12 cellular contexts compared by ENCODE assay signal in genomic region chr5:68225911-68226563, GRCh38. TPM values are rescaled to one million over a fixed set of nuclear protein-coding genes. Genes with fewer than 3 reads are reported as not detected.
A peak's percentile ranks its signal among the peaks of the same experiment; 100 is the strongest.
DNase-seq lines count a peak whose midpoint lies in the region; ATAC-seq, FAIRE-seq and TF ChIP-seq lines count a peak whose summit lies in the region.
"Had no signal": no experiment of that assay in that cellular context is flagged by ENCODE, and none has a peak within 500 bp of the region (broad histone marks: within the 10 kb centered on the region; RNA-seq: fewer than 3 reads in every experiment).

No MANE protein-coding gene starts in this region.

- peak overlapping the region; percentile 92 for H3K27ac Mint-ChIP-seq in MCF 10A (ENCODE audit: low read depth, unreplicated experiment)

- no peak overlapping the region for H3K4me3 ChIP-seq in small intestine (ENCODE audit: low read depth in 1 of 2, low read length in 2 of 2)

- WGBS in small intestine, 3 donors, result 25 to 66% (median 42%) methylated on average over 15 of the region's 15 CpGs

- H3K36me3 Mint-ChIP-seq in MCF 10A (ENCODE audit: insufficient read depth, unreplicated experiment), result peaks cover 92% of the 10 kb centered on the region

- peaks cover 88% of the 10 kb centered on the region for H3K4me1 Mint-ChIP-seq in MCF 10A (ENCODE audit: insufficient read depth, unreplicated experiment)

- peaks cover 0 to 3% of the 10 kb centered on the region in 2 donors for H3K36me3 ChIP-seq in small intestine (ENCODE audit: control insufficient read depth in 2 of 2, insufficient read depth in 2 of 2, low read length in 2 of 2)

- H3K9me3 ChIP-seq in small intestine (ENCODE audit: control insufficient read depth, low read depth), result no peaks in the 10 kb centered on the region

- H3K27ac ChIP-seq in small intestine (ENCODE audit: low read depth in 1 of 2, low read length in 1 of 2), result peak overlapping the region; percentile 57 to 67
- H3K27ac ChIP-seq: VCaP had no signal

- no peak for TF ChIP-seq CTCF in MCF 10A (IDR thresholded peaks at IDR 0.05; ENCODE audit: unreplicated experiment)

- no TSS peak for BruUV-seq in MCF 10A (replicated peaks; lab: Mats Ljungman, UMichigan)

- H3K27me3 ChIP-seq in small intestine (ENCODE audit: control insufficient read depth in 2 of 2, insufficient read depth in 2 of 2, low read length in 2 of 2), result no peaks in the 10 kb centered on the region

- CTCF ChIA-PET in MCF 10A (lab: Yijun Ruan, JAX), result interaction anchor here (0.6 to 2.7 kb wide), 4 partner anchors 11 to 1021 kb away, joined by 3 to 10 read pairs (median 3); partner anchors contain the start of gene PIK3R1

- H3K27me3 Mint-ChIP-seq in MCF 10A (ENCODE audit: insufficient read depth, unreplicated experiment), result no peaks in the 10 kb centered on the region

- no peak for ATAC-seq in GM18873 (IDR thresholded peaks at IDR 0.05; ENCODE audit: low FRiP score, unreplicated experiment)

- H3K4me3 Mint-ChIP-seq in MCF 10A (ENCODE audit: unreplicated experiment), result peak overlapping the region; percentile 69

- POLR2A ChIA-PET in MCF 10A (lab: Yijun Ruan, JAX), result interaction anchor here (0.7 to 8.0 kb wide), 17 partner anchors 9 to 995 kb away, joined by 3 to 151 read pairs (median 5); partner anchors contain the start of gene PIK3R1

- H3K9me3 Mint-ChIP-seq in MCF 10A (ENCODE audit: unreplicated experiment), result no peaks in the 10 kb centered on the region

- intact Hi-C loops in MCF 10A (cut with micrococcal nuclease), result no loop called here

- no peak for FAIRE-seq in small intestine (lab: Jason Lieb, UNC)
- FAIRE-seq: HTR-8/SVneo had no signal

- DNase-seq in MV-4-11 (lab: John Stamatoyannopoulos, UW), result peak; percentile 18
- DNase-seq in MCF 10A (ENCODE audit: unreplicated experiment), result no peak
- DNase-seq in inferior parietal cortex (ENCODE audit: extremely low spot score), result peak; percentile 22
- DNase-seq in small intestine, result peak; percentile 97
- no peak for DNase-seq in GOT3 (lab: John Stamatoyannopoulos, UW)
- no peak for DNase-seq in HuH-7.5 (ENCODE audit: low spot score)
- DNase-seq in activated naive CD4-positive, alpha-beta T cell treated with Interleukin-2 at 50 U/mL for 16 hours, result no peak
- DNase-seq: DND-41, NCI-H187 had no signal

- peaks cover 21 to 25% of the 10 kb centered on the region in 2 donors for H3K4me1 ChIP-seq in small intestine (ENCODE audit: control insufficient read depth in 2 of 2, insufficient read depth in 1 of 2, low read depth in 1 of 2, low read length in 1 of 2)

RNA-seq across cellular contexts. Expression of gene PIK3R1, which starts 10.5 kb away (rescaled TPM):
- 124 and 151 TPM in 2 replicates for total RNA-seq in MCF 10A (2022)
- polyA plus RNA-seq in small intestine, result 10 to 100 TPM in 1 of 3 donors, 1 to 10 TPM in 2; 9.2 to 31.1 (median 9.8) TPM

Comparison
In these comparisons a context has a peak if more than half of its experiments do, and no peak if none do; other contexts are left out.
1. DNase-seq: peak in MV-4-11 (single experiment), inferior parietal cortex (single experiment) and small intestine (single experiment); none in MCF 10A (single experiment), GOT3 (single experiment), HuH-7.5 (single experiment) and activated naive CD4-positive, alpha-beta T cell treated with Interleukin-2 at 50 U/mL for 16 hours (single experiment).